In genomic region chr4:128471576-128471975, GRCh38 we compare ENCODE assay signal across 28 cellular contexts.
DNase-seq lines count a peak whose midpoint lies in the region; FAIRE-seq and TF ChIP-seq lines count a peak whose summit lies in the region.
"Had no signal": no experiment of that assay in that cellular context is flagged by ENCODE, and none has a peak within 500 bp of the region (broad histone marks: within the 10 kb centered on the region; RNA-seq: fewer than 3 reads in every experiment).

No MANE protein-coding gene starts in this region.

- no peaks in the 10 kb centered on the region for H4K20me1 ChIP-seq in fibroblast of lung (ENCODE audit: control insufficient read depth, extremely low read depth, insufficient read depth, low read length)

- peak; percentile 30 for DNase-seq in A172 (ENCODE audit: low spot score)
- DNase-seq in H4 (ENCODE audit: low spot score) = peak; percentile 16
- DNase-seq in RPMI7951 (ENCODE audit: low read depth) = peak; percentile 57
- peak in 1 of 2 donors; percentile 12 for DNase-seq in fibroblast of lung (ENCODE audit: low read depth in 2 of 2)
- DNase-seq in effector memory CD4-positive, alpha-beta T cell = no peak
- no peak for DNase-seq in frontal cortex (ENCODE audit: low spot score in 2 of 2)
- DNase-seq in effector CD8-positive, alpha-beta T cell (lab: John Stamatoyannopoulos, UW) = no peak
- DNase-seq in DMS79 treated with DMSO at 0.1 percent for 48 hours (lab: John Stamatoyannopoulos, UW) = no peak
- DNase-seq: activated CD4-positive, alpha-beta memory T cell treated with anti-CD3 and anti-CD28 coated beads, Interleukin-2, amount 10 ng/mL, durations not matched to agents 7 days and 5 days; activated CD8-positive, alpha-beta memory T cell treated with anti-CD3 and anti-CD28 coated beads, Interleukin-2, amount 50 U/mL, for 48 hours; BE2C; effector CD4-positive, alpha-beta T cell; GOT3; NCI-H1092; NCI-H187; NCI-H2171; NCI-H524 treated with DMSO at 0.1 percent for 48 hours; sigmoid colon; SJCRH30; stimulated activated naive CD4-positive, alpha-beta T cell; T1000 had no signal

- H3K27ac ChIP-seq in fibroblast of lung (ENCODE audit: insufficient read depth, low read length) = no peak overlapping the region
- no peak overlapping the region for H3K27ac ChIP-seq in effector memory CD4-positive, alpha-beta T cell (ENCODE audit: insufficient read depth, low read length, poor library complexity, severe bottlenecking)
- H3K27ac ChIP-seq: HL-60, neutrophil, sigmoid colon, SJCRH30, suprapubic skin had no signal

- no peak overlapping the region for H3K9ac ChIP-seq in fibroblast of lung (ENCODE audit: insufficient read depth, low read length)

- H3K27me3 ChIP-seq in fibroblast of lung (ENCODE audit: control insufficient read depth, insufficient read depth, low read length) = no peaks in the 10 kb centered on the region
- H3K27me3 ChIP-seq in effector memory CD4-positive, alpha-beta T cell (replicated peaks; ENCODE audit: control insufficient read depth, insufficient read depth, low read length, poor library complexity, severe bottlenecking) = no peaks in the 10 kb centered on the region
- H3K27me3 ChIP-seq: BE2C, neutrophil, sigmoid colon, SJCRH30, suprapubic skin had no signal

- H3K4me2 ChIP-seq in fibroblast of lung (ENCODE audit: extremely low read depth, insufficient read depth, low read length) = no peak overlapping the region

- no peaks in the 10 kb centered on the region for H3K36me3 ChIP-seq in fibroblast of lung (ENCODE audit: control insufficient read depth, insufficient read depth, low read length)
- no peaks in the 10 kb centered on the region for H3K36me3 ChIP-seq in effector memory CD4-positive, alpha-beta T cell (ENCODE audit: control insufficient read depth, insufficient read depth, low read length)
- H3K36me3 ChIP-seq: BE2C, neutrophil, sigmoid colon, SJCRH30, suprapubic skin had no signal

- H3K4me1 ChIP-seq in fibroblast of lung (ENCODE audit: control insufficient read depth, extremely low read depth, insufficient read depth, low read length) = peaks cover 8% of the 10 kb centered on the region
- H3K4me1 ChIP-seq in effector memory CD4-positive, alpha-beta T cell (ENCODE audit: control insufficient read depth, insufficient read depth, low read length, poor library complexity, severe bottlenecking) = no peaks in the 10 kb centered on the region
- H3K4me1 ChIP-seq: SJCRH30 had no signal

- H3K9me3 ChIP-seq in fibroblast of lung (ENCODE audit: control insufficient read depth, insufficient read depth, low read depth, low read length) = no peaks in the 10 kb centered on the region
- H3K9me3 ChIP-seq in effector memory CD4-positive, alpha-beta T cell (ENCODE audit: control insufficient read depth, low read length) = no peaks in the 10 kb centered on the region
- H3K9me3 ChIP-seq: BE2C, neutrophil, sigmoid colon, SJCRH30, suprapubic skin had no signal

- H3K4me3 ChIP-seq in fibroblast of lung (replicated peaks in 1 of 4; ENCODE audit: control extremely low read depth in 1 of 4, insufficient read depth in 1 of 4, low read depth in 3 of 4, low read length in 4 of 4) = no peak overlapping the region
- H3K4me3 ChIP-seq in effector memory CD4-positive, alpha-beta T cell (ENCODE audit: insufficient read depth, low read depth, low read length, poor library complexity, severe bottlenecking) = no peak overlapping the region
- H3K4me3 ChIP-seq: GM12878, sigmoid colon, SJCRH30, suprapubic skin had no signal

- no peak for TF ChIP-seq CTCF in fibroblast of lung (conservative IDR thresholded peaks at IDR 0.05 in 1 of 2, IDR thresholded peaks at IDR 0.05 in 1 of 2; ENCODE audit: low read depth in 1 of 2, low read length in 2 of 2)

- H2AFZ ChIP-seq in fibroblast of lung (ENCODE audit: low read length) = peak overlapping the region; percentile 34

- FAIRE-seq in frontal cortex (lab: Jason Lieb, UNC) = no peak
- FAIRE-seq: A204.1, colon, GM12878, HepG2 had no signal

- H3K79me2 ChIP-seq in fibroblast of lung (ENCODE audit: control insufficient read depth, insufficient read depth, low read length) = no peaks in the 10 kb centered on the region

Comparison
In these comparisons a context has a peak if more than half of its experiments do, and no peak if none do; other contexts are left out.
1. DNase-seq: peak in A172 (single experiment), H4 (single experiment) and RPMI7951 (single experiment); none in effector memory CD4-positive, alpha-beta T cell (0 of 3), frontal cortex (0 of 2), effector CD8-positive, alpha-beta T cell (single experiment) and DMS79 treated with DMSO at 0.1 percent for 48 hours (single experiment).